Comparison of ENCODE assay signal across 10 cellular contexts in genomic region chr6:160730911-160731310, GRCh38. TPM values are rescaled to one million over a fixed set of nuclear protein-coding genes. Genes with fewer than 3 reads are reported as not detected.
DNase-seq lines count a peak whose midpoint lies in the region; ATAC-seq and TF ChIP-seq lines count a peak whose summit lies in the region.
"Had no signal": no experiment of that assay in that cellular context is flagged by ENCODE, and none has a peak within 500 bp of the region (broad histone marks: within the 10 kb centered on the region; RNA-seq: fewer than 3 reads in every experiment).

No MANE protein-coding gene starts in this region.

- DNase-seq in mesothelial cell of epicardium (ENCODE audit: low spot score in 2 of 2, unreplicated experiment in 2 of 2) (no peak), Ammon's horn (ENCODE audit: low spot score) (no peak), NCI-H2081 treated with DMSO at 0.1 percent for 48 hours (lab: John Stamatoyannopoulos, UW) (no peak)
- DNase-seq in activated CD4-positive, alpha-beta memory T cell treated with anti-CD3 and anti-CD28 coated beads for 36 hours: no peak
- DNase-seq: activated T-cell treated with anti-CD3 and anti-CD28 coated beads for 4 hours; NCI-H1105; NK-92 treated with Interleukin-12 subunit alpha and Interleukin-12 subunit beta, amount 100 ng/mL, for 24 hours had no signal

- CTCF ChIA-PET in activated CD4-positive, alpha-beta memory T cell treated with anti-CD3 and anti-CD28 coated beads for 36 hours (lab: Charles Lee): no interaction called here

- H3K27ac Mint-ChIP-seq in mesothelial cell of epicardium: no peak overlapping the region
- H3K27ac Mint-ChIP-seq in activated CD4-positive, alpha-beta memory T cell treated with anti-CD3 and anti-CD28 coated beads for 36 hours: no peak overlapping the region

- H3K27ac ChIP-seq in VCaP: no peak overlapping the region

- H3K4me3 Mint-ChIP-seq in mesothelial cell of epicardium: no peak overlapping the region
- no peak overlapping the region for H3K4me3 Mint-ChIP-seq in activated CD4-positive, alpha-beta memory T cell treated with anti-CD3 and anti-CD28 coated beads for 36 hours

- intact Hi-C loops in activated CD4-positive, alpha-beta memory T cell treated with anti-CD3 and anti-CD28 coated beads for 36 hours (cut with micrococcal nuclease): no loop called here

- H3K36me3 Mint-ChIP-seq in mesothelial cell of epicardium: no peaks in the 10 kb centered on the region
- H3K36me3 Mint-ChIP-seq in activated CD4-positive, alpha-beta memory T cell treated with anti-CD3 and anti-CD28 coated beads for 36 hours: no peaks in the 10 kb centered on the region

- peaks cover 17% of the 10 kb centered on the region for H3K27me3 Mint-ChIP-seq in mesothelial cell of epicardium (ENCODE audit: low read depth)
- peaks cover 7% of the 10 kb centered on the region for H3K27me3 Mint-ChIP-seq in activated CD4-positive, alpha-beta memory T cell treated with anti-CD3 and anti-CD28 coated beads for 36 hours

- no peaks in the 10 kb centered on the region for H3K4me1 Mint-ChIP-seq in mesothelial cell of epicardium
- no peaks in the 10 kb centered on the region for H3K4me1 Mint-ChIP-seq in activated CD4-positive, alpha-beta memory T cell treated with anti-CD3 and anti-CD28 coated beads for 36 hours (ENCODE audit: low read depth)

- TF ChIP-seq CTCF in GM12872 (IDR thresholded peaks at IDR 0.05; ENCODE audit: insufficient read depth, low read depth, low read length) (peak; percentile 34; the same call in 1 of the 3 replicates), VCaP (conservative IDR thresholded peaks at IDR 0.05) (peak; percentile 39), mesothelial cell of epicardium (IDR thresholded peaks at IDR 0.05; ENCODE audit: unreplicated experiment) (peak; percentile 62)

- peak; percentile 40 for ATAC-seq in HG03175 (IDR thresholded peaks at IDR 0.05; ENCODE audit: unreplicated experiment)

- POLR2A ChIA-PET in activated CD4-positive, alpha-beta memory T cell treated with anti-CD3 and anti-CD28 coated beads for 36 hours (lab: Charles Lee): no interaction called here

- peaks cover 3% of the 10 kb centered on the region for H3K9me3 Mint-ChIP-seq in mesothelial cell of epicardium
- no peaks in the 10 kb centered on the region for H3K9me3 Mint-ChIP-seq in activated CD4-positive, alpha-beta memory T cell treated with anti-CD3 and anti-CD28 coated beads for 36 hours

RNA-seq across cellular contexts. Expression of gene PLG, which starts 28.9 kb away (rescaled TPM):
- 0.16 to 0.38 TPM (median 0.22 TPM) in 3 replicates for total RNA-seq in mesothelial cell of epicardium
- total RNA-seq in activated CD4-positive, alpha-beta memory T cell treated with anti-CD3 and anti-CD28 coated beads for 36 hours: not detected
